ENCODE assay signal across 34 cellular contexts in the genomic region with DNA sequence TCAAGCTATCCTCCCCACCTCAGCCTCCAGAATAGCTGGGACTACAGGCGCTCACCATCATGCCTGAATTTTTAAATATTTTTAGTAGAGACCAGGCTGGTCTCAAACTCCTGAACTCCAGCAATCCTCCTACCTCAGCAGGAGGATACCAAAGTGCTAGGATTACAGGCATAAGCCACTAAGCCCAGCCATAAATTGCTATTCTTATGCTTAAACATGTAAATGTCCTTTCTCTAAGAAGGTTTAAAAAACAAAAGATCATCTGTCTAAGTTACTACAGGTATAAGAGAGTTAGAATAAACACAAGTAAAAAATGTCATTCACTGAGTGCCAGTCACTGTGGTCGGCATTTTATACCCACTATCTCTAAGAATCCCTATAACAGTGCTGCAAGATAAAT.
"Had no signal": no experiment of that assay in that cellular context is flagged by ENCODE, and none has a peak within 500 bp of the region (broad histone marks: within the 10 kb centered on the region; RNA-seq: fewer than 3 reads in every experiment).

No MANE protein-coding gene starts in this region.

- ATAC-seq: activated CD8-positive, alpha-beta memory T cell treated with anti-CD3 and anti-CD28 coated beads, Interleukin-2, amount 10 ng/mL, durations not matched to agents 7 days and 5 days; activated naive CD8-positive, alpha-beta T cell treated with anti-CD3 and anti-CD28 coated beads, Interleukin-2, amount 50 U/mL, for 24 hours; Right ventricle myocardium inferior; SK-N-SH treated with all-trans-retinoic acid at 6 μM for 48 hours; T-cell had no signal

- H3K27me3 Mint-ChIP-seq: activated CD4-positive, alpha-beta memory T cell treated with anti-CD3 and anti-CD28 coated beads, Interleukin-2, amount 10 ng/mL, durations not matched to agents 7 days and 5 days; activated CD8-positive, alpha-beta memory T cell treated with anti-CD3 and anti-CD28 coated beads, Interleukin-2, amount 10 ng/mL, durations not matched to agents 7 days and 5 days; activated naive CD4-positive, alpha-beta T cell treated with anti-CD3 and anti-CD28 coated beads, Interleukin-2, amount 10 ng/mL, durations not matched to agents 7 days and 5 days; activated naive CD8-positive, alpha-beta T cell; activated naive CD8-positive, alpha-beta T cell treated with anti-CD3 and anti-CD28 coated beads, Interleukin-2, amount 50 U/mL, for 24 hours; central memory CD8-positive, alpha-beta T cell; T-cell had no signal

- H3K4me3 ChIP-seq: PC-9 had no signal

- H3K27me3 ChIP-seq: brain microvascular endothelial cell had no signal

- H3K27ac ChIP-seq: brain microvascular endothelial cell, PC-9, RWPE1, VCaP had no signal

- H2AFZ ChIP-seq: PC-9 had no signal

- H3K4me2 ChIP-seq: PC-9 had no signal

- H3K4me3 Mint-ChIP-seq: activated CD4-positive, alpha-beta memory T cell treated with anti-CD3 and anti-CD28 coated beads, Interleukin-2, amount 10 ng/mL, durations not matched to agents 7 days and 5 days; activated CD8-positive, alpha-beta memory T cell treated with anti-CD3 and anti-CD28 coated beads, Interleukin-2, amount 10 ng/mL, durations not matched to agents 7 days and 5 days; activated naive CD4-positive, alpha-beta T cell treated with anti-CD3 and anti-CD28 coated beads, Interleukin-2, amount 10 ng/mL, durations not matched to agents 7 days and 5 days; activated naive CD8-positive, alpha-beta T cell; activated naive CD8-positive, alpha-beta T cell treated with anti-CD3 and anti-CD28 coated beads, Interleukin-2, amount 50 U/mL, for 24 hours; central memory CD8-positive, alpha-beta T cell; T-cell had no signal

- H3K27ac Mint-ChIP-seq: activated CD4-positive, alpha-beta memory T cell treated with anti-CD3 and anti-CD28 coated beads, Interleukin-2, amount 10 ng/mL, durations not matched to agents 7 days and 5 days; activated CD8-positive, alpha-beta memory T cell treated with anti-CD3 and anti-CD28 coated beads, Interleukin-2, amount 10 ng/mL, durations not matched to agents 7 days and 5 days; activated naive CD4-positive, alpha-beta T cell treated with anti-CD3 and anti-CD28 coated beads, Interleukin-2, amount 10 ng/mL, durations not matched to agents 7 days and 5 days; activated naive CD8-positive, alpha-beta T cell; activated naive CD8-positive, alpha-beta T cell treated with anti-CD3 and anti-CD28 coated beads, Interleukin-2, amount 50 U/mL, for 24 hours; T-cell had no signal

- H3K9me3 Mint-ChIP-seq: activated CD4-positive, alpha-beta memory T cell treated with anti-CD3 and anti-CD28 coated beads, Interleukin-2, amount 10 ng/mL, durations not matched to agents 7 days and 5 days; activated naive CD4-positive, alpha-beta T cell treated with anti-CD3 and anti-CD28 coated beads, Interleukin-2, amount 10 ng/mL, durations not matched to agents 7 days and 5 days; activated naive CD8-positive, alpha-beta T cell treated with anti-CD3 and anti-CD28 coated beads, Interleukin-2, amount 50 U/mL, for 24 hours; central memory CD8-positive, alpha-beta T cell; T-cell had no signal

- FAIRE-seq: RCC 7860 had no signal

- DNase-seq: activated CD4-positive, alpha-beta memory T cell treated with anti-CD3 and anti-CD28 coated beads, Interleukin-2, amount 10 ng/mL, durations not matched to agents 7 days and 5 days; activated CD4-positive, alpha-beta T cell treated with anti-CD3 and anti-CD28 coated beads for 1 hour; activated CD4-positive, alpha-beta T cell treated with anti-CD3 and anti-CD28 coated beads for 48 hours; activated CD4-positive, CD25-positive, alpha-beta regulatory T cell; activated CD8-positive, alpha-beta memory T cell treated with anti-CD3 and anti-CD28 coated beads for 24 hours; activated CD8-positive, alpha-beta memory T cell treated with anti-CD3 and anti-CD28 coated beads, Interleukin-2, amount 10 ng/mL, durations not matched to agents 7 days and 5 days; activated CD8-positive, alpha-beta memory T cell treated with anti-CD3 and anti-CD28 coated beads, Interleukin-2, amount 50 U/mL, for 48 hours; activated effector memory CD4-positive, alpha-beta T cell treated with Interleukin-2 at 50 U/mL for 16 hours; activated naive CD4-positive, alpha-beta T cell treated with anti-CD3 and anti-CD28 coated beads, Interleukin-2, amount 10 ng/mL, durations not matched to agents 7 days and 5 days; activated naive CD8-positive, alpha-beta T cell treated with anti-CD3 and anti-CD28 coated beads, Interleukin-2, amount 50 U/mL, for 24 hours; activated T-cell treated with anti-CD3 and anti-CD28 coated beads, Interleukin-2, amount 50 U/mL, for 48 hours; anterior cingulate cortex; brain microvascular endothelial cell; Karpas-422; NCI-H1092; NCI-H1436 treated with DMSO at 0.1 percent for 48 hours; NCI-H1694 treated with DMSO at 0.1 percent for 48 hours; NCI-H2029; NCI-H345; NCI-H524 treated with DMSO at 0.1 percent for 48 hours; NCI-H748 treated with DMSO at 0.1 percent for 48 hours; NK-92 treated with Interleukin-12 subunit alpha and Interleukin-12 subunit beta, amount 100 ng/mL, for 24 hours; PC-9; SIG-M5; T-cell; T-helper 2 cell; T-helper 9 cell had no signal
